ENCODE assay signal across 15 cellular contexts in the genomic region with DNA sequence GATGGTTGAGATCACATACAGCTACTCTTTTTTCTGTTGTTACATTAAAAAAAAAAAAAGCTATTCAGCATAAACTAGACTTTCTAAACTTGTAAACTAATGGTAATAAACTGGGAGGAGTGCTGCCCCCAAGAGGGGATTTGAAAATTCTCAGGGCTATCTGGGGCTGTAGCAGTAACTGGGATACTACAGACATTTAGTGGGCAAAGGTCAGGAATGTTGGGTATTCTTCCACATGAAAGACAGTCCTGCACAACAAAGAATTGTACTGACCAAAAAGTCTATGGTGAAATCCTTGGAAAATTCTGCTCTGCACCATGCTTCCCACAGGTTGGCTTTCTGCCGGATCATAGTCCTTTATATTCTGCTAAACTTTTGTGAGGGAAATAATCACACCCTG.
DNase-seq lines count a peak whose midpoint lies in the region; ATAC-seq lines count a peak whose summit lies in the region.
"Had no signal": no experiment of that assay in that cellular context is flagged by ENCODE, and none has a peak within 500 bp of the region (broad histone marks: within the 10 kb centered on the region; RNA-seq: fewer than 3 reads in every experiment).

No MANE protein-coding gene starts in this region.

- intact Hi-C loops in head of caudate nucleus (cut with DNase I), result loop anchor here (10.0 kb wide), 1 partner anchor 205 kb away; no protein-coding TSS in a partner anchor

- H3K4me1 Mint-ChIP-seq in effector memory CD8-positive, alpha-beta T cell (ENCODE audit: low read depth in 2 of 2), result no peaks in the 10 kb centered on the region
- H3K4me1 Mint-ChIP-seq: naive thymus-derived CD4-positive, alpha-beta T cell had no signal

- no peaks in the 10 kb centered on the region for H3K27me3 Mint-ChIP-seq in effector memory CD8-positive, alpha-beta T cell

- no peak for ATAC-seq in GM19324 (IDR thresholded peaks at IDR 0.05; ENCODE audit: low FRiP score, unreplicated experiment)
- no peak for ATAC-seq in effector memory CD8-positive, alpha-beta T cell (replicated peaks)
- ATAC-seq: naive thymus-derived CD4-positive, alpha-beta T cell had no signal

- H3K4me3 Mint-ChIP-seq in effector memory CD8-positive, alpha-beta T cell, result no peak overlapping the region
- H3K4me3 Mint-ChIP-seq: naive thymus-derived CD4-positive, alpha-beta T cell had no signal

- DNase-seq in HT-29 (ENCODE audit: low spot score) (peak; percentile 30), SW480 (ENCODE audit: low spot score) (peak; percentile 82), head of caudate nucleus (peak in 27 of 42 donors; percentile 4 to 75 (median 36)), pons (ENCODE audit: low spot score) (peak; percentile 51), GM19238 (ENCODE audit: insufficient read length, low spot score) (no peak)
- no peak for DNase-seq in effector memory CD8-positive, alpha-beta T cell
- DNase-seq: activated CD4-positive, CD25-positive, alpha-beta regulatory T cell; activated T-cell treated with anti-CD3 and anti-CD28 coated beads for 4 hours; adrenal gland; effector memory CD4-positive, alpha-beta T cell; naive thymus-derived CD4-positive, alpha-beta T cell; NCI-H1105 treated with DMSO at 0.1 percent for 48 hours; NCI-H510A treated with DMSO at 0.1 percent for 48 hours; SHP77 treated with DMSO at 0.1 percent for 48 hours had no signal

- peaks cover 0 to 7% of the 10 kb centered on the region in 2 donors for H3K9me3 Mint-ChIP-seq in effector memory CD8-positive, alpha-beta T cell

- H3K27ac Mint-ChIP-seq in effector memory CD8-positive, alpha-beta T cell, result no peak overlapping the region
- H3K27ac Mint-ChIP-seq: naive thymus-derived CD4-positive, alpha-beta T cell had no signal

- H3K36me3 Mint-ChIP-seq in effector memory CD8-positive, alpha-beta T cell (ENCODE audit: insufficient read depth), result no peaks in the 10 kb centered on the region

Comparison
In these comparisons a context has a peak if more than half of its experiments do, and no peak if none do; other contexts are left out.
1. DNase-seq: peak in HT-29 (single experiment), SW480 (single experiment), head of caudate nucleus (27 of 42) and pons (single experiment); none in GM19238 (single experiment) and effector memory CD8-positive, alpha-beta T cell (0 of 3).